Comparison of ENCODE assay signal across 16 cellular contexts in the genomic region with DNA sequence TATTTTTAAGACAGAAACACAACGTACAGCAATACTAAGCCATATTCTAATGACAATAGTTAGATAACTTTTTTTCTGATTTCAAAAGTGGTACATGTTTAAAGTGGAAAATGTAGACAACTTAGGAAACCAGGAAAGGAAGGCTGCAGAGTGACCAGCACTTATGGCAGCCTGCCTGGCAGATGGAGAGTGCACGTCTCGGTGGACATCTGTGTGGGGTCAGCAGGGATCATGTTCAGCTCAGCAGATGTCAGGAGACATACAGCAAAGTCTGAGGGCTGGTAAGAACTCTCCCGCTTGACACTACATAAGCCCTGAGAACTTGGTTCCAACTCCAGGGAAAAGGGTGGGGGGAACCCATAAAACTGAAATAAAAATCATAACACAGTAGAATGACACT.
DNase-seq lines count a peak whose midpoint lies in the region; ATAC-seq, FAIRE-seq and TF ChIP-seq lines count a peak whose summit lies in the region.
"Had no signal": no experiment of that assay in that cellular context is flagged by ENCODE, and none has a peak within 500 bp of the region (broad histone marks: within the 10 kb centered on the region; RNA-seq: fewer than 3 reads in every experiment).

No MANE protein-coding gene starts in this region.

- FAIRE-seq in pancreas (lab: Jason Lieb, UNC): no peak
- FAIRE-seq: GM12878, GM18507 had no signal

- ATAC-seq in pancreas (no peak), GM18909 (IDR thresholded peaks at IDR 0.05; ENCODE audit: poor library complexity, unreplicated experiment) (no peak)
- ATAC-seq: GM12878 had no signal

- no peak for TF ChIP-seq CTCF in glutamatergic neuron (IDR thresholded peaks at IDR 0.05; ENCODE audit: partially characterized antibody, unreplicated experiment)
- TF ChIP-seq CTCF in pancreas (IDR thresholded peaks at IDR 0.05): no peak

- DNase-seq in NCI-H82 (lab: John Stamatoyannopoulos, UW) (peak; percentile 59), NCI-H82 treated with DMSO at 0.1 percent for 48 hours (lab: John Stamatoyannopoulos, UW; ENCODE audit: unreplicated experiment) (no peak), NCI-H524 (lab: John Stamatoyannopoulos, UW) (peak; percentile 49 to 80), glutamatergic neuron (peak; percentile 64), pancreas (no peak)
- DNase-seq in CD4-positive, alpha-beta memory T cell: no peak
- DNase-seq: 8988T, AML-193, DMS79, GOT3, H9 had no signal

- H3K36me3 ChIP-seq in pancreas: no peaks in the 10 kb centered on the region
- H3K36me3 ChIP-seq in CD4-positive, alpha-beta memory T cell (ENCODE audit: insufficient read depth, low read length): no peaks in the 10 kb centered on the region
- H3K36me3 ChIP-seq: BLaER1 had no signal

- POLR2A ChIA-PET in CD4-positive, alpha-beta memory T cell (lab: Charles Lee; ENCODE audit: partially characterized antibody): no interaction called here

- H3K27ac ChIP-seq in pancreas: no peak overlapping the region
- H3K27ac ChIP-seq in CD4-positive, alpha-beta memory T cell (ENCODE audit: low read depth, low read length): no peak overlapping the region
- H3K27ac ChIP-seq: BLaER1 had no signal

- no peaks in the 10 kb centered on the region for H3K9me3 ChIP-seq in pancreas
- no peaks in the 10 kb centered on the region for H3K9me3 ChIP-seq in CD4-positive, alpha-beta memory T cell (ENCODE audit: control insufficient read depth in 1 of 2, low read length in 2 of 2)
- H3K9me3 ChIP-seq: BLaER1 had no signal

- peak overlapping the region; percentile 98 for H3K27ac Mint-ChIP-seq in glutamatergic neuron (ENCODE audit: unreplicated experiment)
- H3K27ac Mint-ChIP-seq in CD4-positive, alpha-beta memory T cell: no peak overlapping the region
- H3K27ac Mint-ChIP-seq: H9, IgD-negative memory B cell had no signal

- peaks cover 43% of the 10 kb centered on the region for H3K4me1 Mint-ChIP-seq in glutamatergic neuron (ENCODE audit: low read depth, unreplicated experiment)
- H3K4me1 Mint-ChIP-seq in CD4-positive, alpha-beta memory T cell: peaks cover 0 to 4% (median 3%) of the 10 kb centered on the region in 4 donors
- H3K4me1 Mint-ChIP-seq: H9, IgD-negative memory B cell had no signal

- peak overlapping the region; percentile 74 for H3K4me3 Mint-ChIP-seq in glutamatergic neuron (ENCODE audit: unreplicated experiment)
- peak overlapping the region in 1 of 8 donors; percentile 4 for H3K4me3 Mint-ChIP-seq in CD4-positive, alpha-beta memory T cell
- H3K4me3 Mint-ChIP-seq: H9, IgD-negative memory B cell had no signal

- CTCF ChIA-PET in CD4-positive, alpha-beta memory T cell (lab: Charles Lee; ENCODE audit: partially characterized antibody): no interaction called here

- no peaks in the 10 kb centered on the region for H3K4me1 ChIP-seq in pancreas
- no peaks in the 10 kb centered on the region for H3K4me1 ChIP-seq in CD4-positive, alpha-beta memory T cell (ENCODE audit: insufficient read depth, low read length)
- H3K4me1 ChIP-seq: BLaER1 had no signal

- no peak overlapping the region for H3K4me3 ChIP-seq in pancreas
- H3K4me3 ChIP-seq in CD4-positive, alpha-beta memory T cell (ENCODE audit: low read length in 2 of 2): no peak overlapping the region
- H3K4me3 ChIP-seq: BLaER1, GM12878 had no signal

- peaks cover 11% of the 10 kb centered on the region for H3K27me3 Mint-ChIP-seq in glutamatergic neuron (ENCODE audit: unreplicated experiment)
- H3K27me3 Mint-ChIP-seq in CD4-positive, alpha-beta memory T cell: peaks cover 4 to 9% of the 10 kb centered on the region in 2 donors

- peaks cover 17% of the 10 kb centered on the region for H3K9me3 Mint-ChIP-seq in glutamatergic neuron (ENCODE audit: unreplicated experiment)
- H3K9me3 Mint-ChIP-seq in CD4-positive, alpha-beta memory T cell: no peaks in the 10 kb centered on the region
- H3K9me3 Mint-ChIP-seq: H9, IgD-negative memory B cell had no signal

- no peaks in the 10 kb centered on the region for H3K36me3 Mint-ChIP-seq in glutamatergic neuron (ENCODE audit: unreplicated experiment)
- no peaks in the 10 kb centered on the region for H3K36me3 Mint-ChIP-seq in CD4-positive, alpha-beta memory T cell
- H3K36me3 Mint-ChIP-seq: IgD-negative memory B cell had no signal

- H3K27me3 ChIP-seq in pancreas: no peaks in the 10 kb centered on the region
- H3K27me3 ChIP-seq in CD4-positive, alpha-beta memory T cell (ENCODE audit: insufficient read depth, low read length): no peaks in the 10 kb centered on the region
- H3K27me3 ChIP-seq: BLaER1 had no signal

- intact Hi-C loops in pancreas (cut with DNase I): no loop called here
- intact Hi-C loops in CD4-positive, alpha-beta memory T cell (cut with micrococcal nuclease): no loop called here

- WGBS in pancreas, 2 donors: 45 to 56% methylated on average over 4 of the region's 4 CpGs

Comparison
In these comparisons a context has a peak if more than half of its experiments do, and no peak if none do; other contexts are left out.
1. DNase-seq: peak in NCI-H82 (single experiment), NCI-H524 (2 of 2) and glutamatergic neuron (single experiment); none in NCI-H82 treated with DMSO at 0.1 percent for 48 hours (single experiment), pancreas (0 of 6) and CD4-positive, alpha-beta memory T cell (0 of 5).